In genomic region chr5:1471997-1472963, GRCh38 we compare ENCODE assay signal across 24 cellular contexts. TPM values are rescaled to one million over a fixed set of nuclear protein-coding genes. Genes with fewer than 3 reads are reported as not detected.
A peak's percentile ranks its signal among the peaks of the same experiment; 100 is the strongest.
DNase-seq lines count a peak whose midpoint lies in the region; ATAC-seq and TF ChIP-seq lines count a peak whose summit lies in the region.
"Had no signal": no experiment of that assay in that cellular context is flagged by ENCODE, and none has a peak within 500 bp of the region (broad histone marks: within the 10 kb centered on the region; RNA-seq: fewer than 3 reads in every experiment).

No MANE protein-coding gene starts in this region.

- H3K9me3 ChIP-seq in endodermal cell (ENCODE audit: control insufficient read depth, low read length), result no peaks in the 10 kb centered on the region
- no peaks in the 10 kb centered on the region for H3K9me3 ChIP-seq in psoas muscle
- H3K9me3 ChIP-seq in effector memory CD4-positive, alpha-beta T cell (ENCODE audit: control insufficient read depth, low read length), result no peaks in the 10 kb centered on the region
- H3K9me3 ChIP-seq: colonic mucosa, heart left ventricle had no signal

- H3K4me1 ChIP-seq in endodermal cell (ENCODE audit: control insufficient read depth, insufficient read depth, low read length) (no peaks in the 10 kb centered on the region), psoas muscle (no peaks in the 10 kb centered on the region)
- no peaks in the 10 kb centered on the region for H3K4me1 ChIP-seq in effector memory CD4-positive, alpha-beta T cell (ENCODE audit: control insufficient read depth, insufficient read depth, low read length, poor library complexity, severe bottlenecking)
- H3K4me1 ChIP-seq: colonic mucosa had no signal

- H3K9ac ChIP-seq in endodermal cell (ENCODE audit: extremely low read depth, low read length, poor library complexity, severe bottlenecking), result no peak overlapping the region
- H3K9ac ChIP-seq: GM23248 had no signal

- in situ Hi-C loops in GM13977 (cut with MboI; ENCODE audit: low pct_unique_long_range_greater_than_20kb, low sequenced_read_pairs, unreplicated experiment), result no loop called here

- TF ChIP-seq CTCF in GM13977 (IDR thresholded peaks at IDR 0.05; ENCODE audit: extremely low read depth, insufficient read depth, missing control alignments), result no peak
- TF ChIP-seq CTCF in endodermal cell (conservative IDR thresholded peaks at IDR 0.05), result no peak
- TF ChIP-seq CTCF in psoas muscle (IDR thresholded peaks at IDR 0.05), result no peak

- H3K4me3 Mint-ChIP-seq in IgD-negative memory B cell, result peak overlapping the region in 1 of 4 donors; percentile 51
- H3K4me3 Mint-ChIP-seq in endodermal cell, result no peak overlapping the region
- H3K4me3 Mint-ChIP-seq: activated CD4-positive, alpha-beta T cell treated with anti-CD3 and anti-CD28 coated beads, Interleukin-2, amount 10 ng/mL, durations not matched to agents 7 days and 5 days; activated CD8-positive, alpha-beta memory T cell treated with anti-CD3 and anti-CD28 coated beads, Interleukin-2, amount 10 ng/mL, durations not matched to agents 7 days and 5 days; brain; CD8-positive, alpha-beta T cell; nephron progenitor cell; T-helper 1 cell treated with Interleukin-12 subunit alpha and Interleukin-12 subunit beta and Interleukin-4 antibody, amounts not matched to agents 30 μg/mL and 1 μg/mL, for 36 hours had no signal

- H3K27me3 ChIP-seq in endodermal cell (ENCODE audit: control insufficient read depth, insufficient read depth, low read length, poor library complexity, severe bottlenecking) (no peaks in the 10 kb centered on the region), psoas muscle (ENCODE audit: insufficient read depth in 3 of 3, low read length in 2 of 3) (no peaks in the 10 kb centered on the region)
- H3K27me3 ChIP-seq in effector memory CD4-positive, alpha-beta T cell (replicated peaks; ENCODE audit: control insufficient read depth, insufficient read depth, low read length, poor library complexity, severe bottlenecking), result no peaks in the 10 kb centered on the region
- H3K27me3 ChIP-seq: colonic mucosa, heart left ventricle had no signal

- H3K4me1 Mint-ChIP-seq in IgD-negative memory B cell, result no peaks in the 10 kb centered on the region
- no peaks in the 10 kb centered on the region for H3K4me1 Mint-ChIP-seq in endodermal cell
- H3K4me1 Mint-ChIP-seq: activated CD4-positive, alpha-beta T cell treated with anti-CD3 and anti-CD28 coated beads, Interleukin-2, amount 10 ng/mL, durations not matched to agents 7 days and 5 days; activated CD8-positive, alpha-beta memory T cell treated with anti-CD3 and anti-CD28 coated beads, Interleukin-2, amount 10 ng/mL, durations not matched to agents 7 days and 5 days; brain; nephron progenitor cell had no signal

- peaks cover 24% of the 10 kb centered on the region for H3K36me3 ChIP-seq in endodermal cell (ENCODE audit: control insufficient read depth, insufficient read depth, low read length)
- H3K36me3 ChIP-seq in psoas muscle (ENCODE audit: insufficient read depth in 1 of 2, low read depth in 1 of 2), result peaks cover 0 to 15% of the 10 kb centered on the region in 2 donors
- H3K36me3 ChIP-seq in effector memory CD4-positive, alpha-beta T cell (ENCODE audit: control insufficient read depth, insufficient read depth, low read length), result peaks cover 30% of the 10 kb centered on the region
- H3K36me3 ChIP-seq: colonic mucosa had no signal

- intact Hi-C loops in psoas muscle (cut with DNase I), result no loop called here

- no peak for ATAC-seq in psoas muscle
- no peak for ATAC-seq in GM21723 (IDR thresholded peaks at IDR 0.05; ENCODE audit: unreplicated experiment)
- ATAC-seq: activated CD8-positive, alpha-beta memory T cell treated with anti-CD3 and anti-CD28 coated beads, Interleukin-2, amount 10 ng/mL, durations not matched to agents 7 days and 5 days; CD8-positive, alpha-beta T cell; heart left ventricle had no signal

- H3K9me3 Mint-ChIP-seq in IgD-negative memory B cell (no peaks in the 10 kb centered on the region), endodermal cell (no peaks in the 10 kb centered on the region)
- H3K9me3 Mint-ChIP-seq: activated CD4-positive, alpha-beta T cell treated with anti-CD3 and anti-CD28 coated beads, Interleukin-2, amount 10 ng/mL, durations not matched to agents 7 days and 5 days; activated T-helper 2 cell treated with anti-CD3 and anti-CD28 coated beads, Interferon-gamma antibody, Interleukin-2, Interleukin-4, amounts not matched to agents 10 μg/mL and 5 μg/mL and 100 μg/mL, durations not matched to agents 14 hours and 24 hours and 36 hours; brain; CD8-positive, alpha-beta T cell; nephron progenitor cell; T-helper 1 cell treated with Interleukin-12 subunit alpha and Interleukin-12 subunit beta and Interleukin-4 antibody, amounts not matched to agents 30 μg/mL and 1 μg/mL, for 36 hours had no signal

- H3K27me3 Mint-ChIP-seq in IgD-negative memory B cell (no peaks in the 10 kb centered on the region), endodermal cell (ENCODE audit: insufficient read depth) (no peaks in the 10 kb centered on the region)
- H3K27me3 Mint-ChIP-seq: activated CD4-positive, alpha-beta T cell treated with anti-CD3 and anti-CD28 coated beads, Interleukin-2, amount 10 ng/mL, durations not matched to agents 7 days and 5 days; activated CD8-positive, alpha-beta memory T cell treated with anti-CD3 and anti-CD28 coated beads, Interleukin-2, amount 10 ng/mL, durations not matched to agents 7 days and 5 days had no signal

- peak overlapping the region in 2 of 3 donors; percentile 39 to 92 for H3K27ac Mint-ChIP-seq in IgD-negative memory B cell
- no peak overlapping the region for H3K27ac Mint-ChIP-seq in endodermal cell
- H3K27ac Mint-ChIP-seq: activated CD4-positive, alpha-beta T cell treated with anti-CD3 and anti-CD28 coated beads, Interleukin-2, amount 10 ng/mL, durations not matched to agents 7 days and 5 days; activated CD8-positive, alpha-beta memory T cell treated with anti-CD3 and anti-CD28 coated beads, Interleukin-2, amount 10 ng/mL, durations not matched to agents 7 days and 5 days; activated T-helper 2 cell treated with anti-CD3 and anti-CD28 coated beads, Interferon-gamma antibody, Interleukin-2, Interleukin-4, amounts not matched to agents 10 μg/mL and 5 μg/mL and 100 μg/mL, durations not matched to agents 14 hours and 24 hours and 36 hours; CD8-positive, alpha-beta T cell; nephron progenitor cell; T-helper 1 cell treated with Interleukin-12 subunit alpha and Interleukin-12 subunit beta and Interleukin-4 antibody, amounts not matched to agents 30 μg/mL and 1 μg/mL, for 36 hours had no signal

- H3K4me3 ChIP-seq in endodermal cell (ENCODE audit: low read length) (no peak overlapping the region), psoas muscle (no peak overlapping the region)
- H3K4me3 ChIP-seq in effector memory CD4-positive, alpha-beta T cell (ENCODE audit: insufficient read depth, low read depth, low read length, poor library complexity, severe bottlenecking), result no peak overlapping the region
- H3K4me3 ChIP-seq: colonic mucosa, GM23248, heart left ventricle had no signal

- H3K36me3 Mint-ChIP-seq in IgD-negative memory B cell (peaks cover 5% of the 10 kb centered on the region), endodermal cell (ENCODE audit: low read depth) (peaks cover 60% of the 10 kb centered on the region)

- no peak overlapping the region for H3K27ac ChIP-seq in endodermal cell (ENCODE audit: low read depth, low read length)
- H3K27ac ChIP-seq in psoas muscle, result no peak overlapping the region
- H3K27ac ChIP-seq in effector memory CD4-positive, alpha-beta T cell (ENCODE audit: insufficient read depth, low read length, poor library complexity, severe bottlenecking), result no peak overlapping the region
- H3K27ac ChIP-seq: colonic mucosa, GM23248, heart left ventricle had no signal

- DNase-seq in GM13977 (ENCODE audit: low spot score) (peak; percentile 40), endodermal cell (peak; percentile 36), psoas muscle (peak; percentile 5 to 25)
- DNase-seq in activated naive CD4-positive, alpha-beta T cell treated with anti-CD3 and anti-CD28 coated beads, Interleukin-2, amount 50 U/mL, for 16 hours, result no peak
- DNase-seq in effector memory CD4-positive, alpha-beta T cell, result no peak
- DNase-seq: activated CD4-positive, alpha-beta T cell treated with anti-CD3 and anti-CD28 coated beads, Interleukin-2, amount 10 ng/mL, durations not matched to agents 7 days and 5 days; activated CD8-positive, alpha-beta memory T cell treated with anti-CD3 and anti-CD28 coated beads, Interleukin-2, amount 10 ng/mL, durations not matched to agents 7 days and 5 days; CD8-positive, alpha-beta T cell; colonic mucosa; GM23248; midbrain; MV-4-11; NCI-H187; NCI-H226; nephron progenitor cell had no signal

- 94 to 96% methylated on average over 24 to 27 of the region's 27 CpGs for WGBS in endodermal cell (ENCODE audit: insufficient coverage in 1 of 2, insufficient read length in 1 of 2), 2 experiments
- 91 to 95% (median 93%) methylated on average over 27 of the region's 27 CpGs for WGBS in psoas muscle, 3 donors

RNA-seq across cellular contexts. Expression of gene SLC6A3, which starts 27.0 kb away (rescaled TPM):
- polyA plus RNA-seq in IgD-negative memory B cell (not detected), psoas muscle (under 1 TPM in 2 of 3 donors, not detected in 1; under 0.01 to 0.01 TPM)
- total RNA-seq in endodermal cell (under 1 TPM in 1 of 2 donors, not detected in 1; 0.18 TPM), psoas muscle (not detected)
- 0.85 TPM for polyA plus RNA-seq in endodermal cell (2013, experiment 1 of 2)
- 0.66 TPM for polyA plus RNA-seq in endodermal cell (2013, experiment 2 of 2)
- total RNA-seq: activated T-helper 2 cell treated with anti-CD3 and anti-CD28 coated beads, Interferon-gamma antibody, Interleukin-2, Interleukin-4, amounts not matched to agents 10 μg/mL and 5 μg/mL and 100 μg/mL, durations not matched to agents 14 hours and 24 hours and 36 hours; CD8-positive, alpha-beta T cell; colonic mucosa; GM23248; HT-29; left lobe of liver; SK-MEL-5 had no signal
- polyA plus RNA-seq: GM23248 had no signal

RNA-seq across cellular contexts. Expression of gene LPCAT1, which starts 51.5 kb away (rescaled TPM):
- polyA plus RNA-seq in IgD-negative memory B cell (76.4 TPM), psoas muscle (1 to 10 TPM; 2.4 to 4.2 (median 3.4) TPM)
- total RNA-seq in endodermal cell (100 to 1,000 TPM in 1 of 2 donors, 10 to 100 TPM in 1; 78.5 to 124 TPM), psoas muscle (1 to 10 TPM; 4.7 to 6.2 (median 6.1) TPM)
- 72.3 TPM for polyA plus RNA-seq in endodermal cell (2013, experiment 1 of 2)
- polyA plus RNA-seq in endodermal cell (2013, experiment 2 of 2), result 67.4 TPM

Comparison
In these comparisons a context has a peak if more than half of its experiments do, and no peak if none do; other contexts are left out.
1. DNase-seq: peak in GM13977 (single experiment), endodermal cell (single experiment) and psoas muscle (2 of 2); none in activated naive CD4-positive, alpha-beta T cell treated with anti-CD3 and anti-CD28 coated beads, Interleukin-2, amount 50 U/mL, for 16 hours (single experiment) and effector memory CD4-positive, alpha-beta T cell (0 of 3).
2. RNA of gene LPCAT1, which starts 51.5 kb away (total RNA-seq): 78.5 to 124 TPM in endodermal cell; 4.7 to 6.2 TPM in psoas muscle; every median in the first group is over 10 times any median in the second.